ENCODE assay signal across 10 cellular contexts in the genomic region with DNA sequence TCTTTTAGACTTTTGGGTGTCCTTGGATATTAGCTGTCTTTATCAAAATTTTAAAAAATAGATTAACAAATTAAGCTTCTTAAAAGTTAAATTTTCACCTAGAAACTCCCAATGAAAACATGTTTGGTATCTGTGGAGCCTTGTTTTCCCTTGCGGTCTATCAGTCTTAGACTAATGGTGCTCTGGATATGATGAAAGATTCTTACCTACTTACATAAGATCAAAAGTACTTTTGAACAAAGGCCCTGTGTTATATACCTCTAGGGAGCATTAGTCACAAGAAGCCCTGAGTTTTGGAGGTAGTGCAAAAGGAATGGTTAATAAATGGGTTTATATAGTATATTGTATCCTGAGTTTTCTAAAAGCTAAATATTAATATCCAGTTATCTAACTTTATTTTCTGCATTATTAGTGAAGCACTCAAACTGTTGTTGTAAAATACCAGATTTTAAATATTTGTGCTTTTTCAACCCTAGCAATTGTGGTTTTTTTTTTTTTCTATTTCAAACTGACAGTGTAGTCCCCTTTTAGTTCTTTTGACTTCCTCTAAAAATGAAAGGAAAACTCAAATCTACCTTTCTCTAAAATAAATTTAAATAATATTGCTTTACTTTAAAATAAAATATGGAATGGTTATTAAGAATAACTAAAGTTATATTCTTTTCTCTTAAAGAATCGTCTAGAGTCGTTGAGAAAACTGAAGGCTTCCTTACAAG. TPM values are rescaled to one million over a fixed set of nuclear protein-coding genes. Genes with fewer than 3 reads are reported as not detected.
DNase-seq lines count a peak whose midpoint lies in the region; ATAC-seq and TF ChIP-seq lines count a peak whose summit lies in the region.
"Had no signal": no experiment of that assay in that cellular context is flagged by ENCODE, and none has a peak within 500 bp of the region (broad histone marks: within the 10 kb centered on the region; RNA-seq: fewer than 3 reads in every experiment).

No MANE protein-coding gene starts in this region.

- H3K4me3 Mint-ChIP-seq in activated T-cell treated with anti-CD3 and anti-CD28 coated beads, Interleukin-2, amount 50 U/mL, for 4 hours, result peak overlapping the region; percentile 60
- peak overlapping the region; percentile 48 for H3K4me3 Mint-ChIP-seq in T-helper 1 cell treated with Interleukin-12 subunit alpha and Interleukin-12 subunit beta and Interleukin-4 antibody, amounts not matched to agents 30 μg/mL and 1 μg/mL, for 36 hours

- TF ChIP-seq POLR2A in stomach (IDR thresholded peaks at IDR 0.05), result no peak

- no peak for TF ChIP-seq CTCF in stomach (IDR thresholded peaks at IDR 0.05)

- H3K27me3 ChIP-seq in stomach, result no peaks in the 10 kb centered on the region

- WGBS in stomach, 5 donors, result 73 to 90% (median 80%) methylated on average over 3 of the region's 3 CpGs

- H3K9me3 Mint-ChIP-seq in activated T-cell treated with anti-CD3 and anti-CD28 coated beads, Interleukin-2, amount 50 U/mL, for 4 hours, result no peaks in the 10 kb centered on the region
- H3K9me3 Mint-ChIP-seq in T-helper 1 cell treated with Interleukin-12 subunit alpha and Interleukin-12 subunit beta and Interleukin-4 antibody, amounts not matched to agents 30 μg/mL and 1 μg/mL, for 36 hours, result no peaks in the 10 kb centered on the region

- H3K36me3 Mint-ChIP-seq in activated T-cell treated with anti-CD3 and anti-CD28 coated beads, Interleukin-2, amount 50 U/mL, for 4 hours (ENCODE audit: insufficient read depth), result peaks cover 4% of the 10 kb centered on the region
- H3K36me3 Mint-ChIP-seq in T-helper 1 cell treated with Interleukin-12 subunit alpha and Interleukin-12 subunit beta and Interleukin-4 antibody, amounts not matched to agents 30 μg/mL and 1 μg/mL, for 36 hours (ENCODE audit: low read depth), result peaks cover 42% of the 10 kb centered on the region

- intact Hi-C loops in stomach (cut with DNase I; ENCODE audit: low total_unique reads), result no loop called here

- no peak overlapping the region for H3K4me3 ChIP-seq in stomach

- H3K36me3 ChIP-seq in stomach, result peaks cover 0 to 4% (median 0%) of the 10 kb centered on the region in 4 donors

- TF ChIP-seq EP300 in stomach (IDR thresholded peaks at IDR 0.05), result no peak

- peak overlapping the region; percentile 95 for H3K27ac Mint-ChIP-seq in T-helper 1 cell treated with Interleukin-12 subunit alpha and Interleukin-12 subunit beta and Interleukin-4 antibody, amounts not matched to agents 30 μg/mL and 1 μg/mL, for 36 hours

- no peak for DNase-seq in activated T-cell treated with anti-CD3 and anti-CD28 coated beads, Interleukin-2, amount 50 U/mL, for 4 hours
- DNase-seq in activated T-cell treated with anti-CD3 and anti-CD28 coated beads, Interleukin-2, amount 50 U/mL, for 1 hour, result no peak
- DNase-seq in fibroblast of peridontal ligament (ENCODE audit: extremely low read depth) (peak; percentile 52), stomach (no peak), H4 (ENCODE audit: low spot score) (no peak), DMS114 treated with DMSO at 0.1 percent for 48 hours (lab: John Stamatoyannopoulos, UW; ENCODE audit: unreplicated experiment) (no peak)
- DNase-seq: NCI-H510A treated with DMSO at 0.1 percent for 48 hours had no signal

- H3K27me3 Mint-ChIP-seq in activated T-cell treated with anti-CD3 and anti-CD28 coated beads, Interleukin-2, amount 50 U/mL, for 4 hours (ENCODE audit: low read depth), result no peaks in the 10 kb centered on the region
- no peaks in the 10 kb centered on the region for H3K27me3 Mint-ChIP-seq in T-helper 1 cell treated with Interleukin-12 subunit alpha and Interleukin-12 subunit beta and Interleukin-4 antibody, amounts not matched to agents 30 μg/mL and 1 μg/mL, for 36 hours (ENCODE audit: low read depth)

- peaks cover 0 to 10% (median 0%) of the 10 kb centered on the region in 4 donors for H3K4me1 ChIP-seq in stomach

- ATAC-seq in activated T-cell treated with anti-CD3 and anti-CD28 coated beads, Interleukin-2, amount 50 U/mL, for 4 hours, result peak; percentile 67 to 73
- ATAC-seq in HG02759 (IDR thresholded peaks at IDR 0.05; ENCODE audit: unreplicated experiment), result no peak
- ATAC-seq: left lobe of liver had no signal

- H3K4me1 Mint-ChIP-seq in activated T-cell treated with anti-CD3 and anti-CD28 coated beads, Interleukin-2, amount 50 U/mL, for 4 hours (ENCODE audit: low read depth), result peaks cover 47% of the 10 kb centered on the region
- H3K4me1 Mint-ChIP-seq in T-helper 1 cell treated with Interleukin-12 subunit alpha and Interleukin-12 subunit beta and Interleukin-4 antibody, amounts not matched to agents 30 μg/mL and 1 μg/mL, for 36 hours (ENCODE audit: low read depth), result peaks cover 41% of the 10 kb centered on the region

- H3K9me3 ChIP-seq in stomach, result no peaks in the 10 kb centered on the region

- H3K27ac ChIP-seq in stomach, result peak overlapping the region in 3 of 5 donors; percentile 33 to 66 (median 50)

RNA-seq across cellular contexts. Expression of gene NDC80, which starts 18.1 kb away (rescaled TPM):
- total RNA-seq in activated T-cell treated with anti-CD3 and anti-CD28 coated beads, Interleukin-2, amount 50 U/mL, for 4 hours, result 1 to 10 TPM; 7.4 to 8.2 (median 7.4) TPM
- total RNA-seq in stomach, result 10 to 100 TPM in 1 of 5 donors, 1 to 10 TPM in 4; 1.4 to 25.7 (median 3.6) TPM
- 1 to 10 TPM; 2.1 to 7.3 (median 3.1) TPM for polyA plus RNA-seq in stomach
- total RNA-seq in H4 (2014; rRNA removed; shearing (Covaris generic)), result 34.6 and 43.0 TPM in 2 replicates

RNA-seq across cellular contexts. Expression of gene METTL4, which starts 18.2 kb away (rescaled TPM):
- 10 to 100 TPM; 14.0 to 17.5 (median 15.4) TPM for total RNA-seq in activated T-cell treated with anti-CD3 and anti-CD28 coated beads, Interleukin-2, amount 50 U/mL, for 4 hours
- 10 to 100 TPM in 1 of 5 donors, 1 to 10 TPM in 3, under 1 TPM in 1; 0.89 to 17.1 (median 3.5) TPM for total RNA-seq in stomach
- polyA plus RNA-seq in stomach, result 1 to 10 TPM; 4.4 to 7.1 (median 5.5) TPM
- 6.9 and 9.7 TPM in 2 replicates for total RNA-seq in H4 (2014; rRNA removed; shearing (Covaris generic))
